In genomic region chr11:65530157-65530496, GRCh38 we compare ENCODE assay signal across 10 cellular contexts. TPM values are rescaled to one million over a fixed set of nuclear protein-coding genes. Genes with fewer than 3 reads are reported as not detected.
DNase-seq lines count a peak whose midpoint lies in the region; ATAC-seq and TF ChIP-seq lines count a peak whose summit lies in the region.
"Had no signal": no experiment of that assay in that cellular context is flagged by ENCODE, and none has a peak within 500 bp of the region (broad histone marks: within the 10 kb centered on the region; RNA-seq: fewer than 3 reads in every experiment).

No MANE protein-coding gene starts in this region.

- H3K4me3 Mint-ChIP-seq in natural killer cell (no peak overlapping the region), type B pancreatic cell (peak overlapping the region; percentile 31)
- H3K4me3 Mint-ChIP-seq in natural killer cell treated with Interleukin-12 subunit alpha and Interleukin-12 subunit beta and Interleukin-15 and Interleukin-18, amount 100 ng/mL, for 72 hours = no peak overlapping the region

- TF ChIP-seq CTCF in natural killer cell (IDR thresholded peaks at IDR 0.05) (no peak), RWPE1 (conservative IDR thresholded peaks at IDR 0.05; ENCODE audit: low read depth) (no peak), type B pancreatic cell (conservative IDR thresholded peaks at IDR 0.05) (peak; percentile 63)

- POLR2A ChIA-PET in RWPE1 (lab: Yijun Ruan, JAX; ENCODE audit: low non-redundant PET) = no interaction called here

- peak overlapping the region in 1 of 2 donors; percentile 29 for H3K27ac Mint-ChIP-seq in natural killer cell
- H3K27ac Mint-ChIP-seq in natural killer cell treated with Interleukin-12 subunit alpha and Interleukin-12 subunit beta and Interleukin-15 and Interleukin-18, amount 100 ng/mL, for 72 hours = no peak overlapping the region
- no peak overlapping the region for H3K27ac Mint-ChIP-seq in type B pancreatic cell

- no peak for TF ChIP-seq POLR2A in erythroblast (IDR thresholded peaks at IDR 0.05; ENCODE audit: low read length)

- H3K27me3 Mint-ChIP-seq in natural killer cell (ENCODE audit: low read depth in 2 of 2) (no peaks in the 10 kb centered on the region), type B pancreatic cell (no peaks in the 10 kb centered on the region)
- no peaks in the 10 kb centered on the region for H3K27me3 Mint-ChIP-seq in natural killer cell treated with Interleukin-12 subunit alpha and Interleukin-12 subunit beta and Interleukin-15 and Interleukin-18, amount 100 ng/mL, for 72 hours

- peaks cover 6 to 11% of the 10 kb centered on the region in 2 donors for H3K4me1 Mint-ChIP-seq in natural killer cell
- H3K4me1 Mint-ChIP-seq in natural killer cell treated with Interleukin-12 subunit alpha and Interleukin-12 subunit beta and Interleukin-15 and Interleukin-18, amount 100 ng/mL, for 72 hours (ENCODE audit: low read depth in 2 of 2) = peaks cover 5 to 18% of the 10 kb centered on the region in 2 donors
- H3K4me1 Mint-ChIP-seq in type B pancreatic cell (ENCODE audit: unreplicated experiment) = peaks cover 7% of the 10 kb centered on the region

- no peaks in the 10 kb centered on the region for H3K36me3 Mint-ChIP-seq in natural killer cell
- H3K36me3 Mint-ChIP-seq in natural killer cell treated with Interleukin-12 subunit alpha and Interleukin-12 subunit beta and Interleukin-15 and Interleukin-18, amount 100 ng/mL, for 72 hours = no peaks in the 10 kb centered on the region
- H3K36me3 Mint-ChIP-seq in type B pancreatic cell = peaks cover 13% of the 10 kb centered on the region

- peak overlapping the region; percentile 23 for H3K27ac ChIP-seq in RWPE1

- intact Hi-C loops in natural killer cell (cut with micrococcal nuclease) = no loop called here

- peak; percentile 31 to 54 (median 45) for ATAC-seq in natural killer cell
- no peak for ATAC-seq in natural killer cell treated with Interleukin-12 subunit alpha and Interleukin-12 subunit beta and Interleukin-15 and Interleukin-18, amount 100 ng/mL, for 72 hours

- CTCF ChIA-PET in RWPE1 (lab: Yijun Ruan, JAX) = interaction anchor here (0.5 to 1.8 kb wide), 2 partner anchors 11 to 521 kb away, joined by 3 to 7 read pairs; no protein-coding TSS in a partner anchor

- no peak for DNase-seq in natural killer cell
- no peak for DNase-seq in natural killer cell treated with Interleukin-12 subunit alpha and Interleukin-12 subunit beta and Interleukin-15 and Interleukin-18, amount 100 ng/mL, for 72 hours (ENCODE audit: low spot score)
- no peak for DNase-seq in RWPE1 (ENCODE audit: low spot score)
- peak; percentile 34 to 45 for DNase-seq in erythroblast (lab: John Stamatoyannopoulos, UW)
- DNase-seq in type B pancreatic cell (ENCODE audit: extremely low spot score, unreplicated experiment) = no peak
- no peak for DNase-seq in GF-D8 (lab: John Stamatoyannopoulos, UW)
- DNase-seq in activated CD4-positive, alpha-beta T cell treated with anti-CD3 and anti-CD28 coated beads, Interleukin-2, amount 50 U/mL, for 4 hours = no peak
- no peak for DNase-seq in NCI-H1694 treated with DMSO at 0.1 percent for 48 hours (lab: John Stamatoyannopoulos, UW)
- DNase-seq: DMS 273 treated with DMSO at 0.1 percent for 48 hours, NCI-H345 had no signal

- H3K9me3 Mint-ChIP-seq in natural killer cell = no peaks in the 10 kb centered on the region
- no peaks in the 10 kb centered on the region for H3K9me3 Mint-ChIP-seq in natural killer cell treated with Interleukin-12 subunit alpha and Interleukin-12 subunit beta and Interleukin-15 and Interleukin-18, amount 100 ng/mL, for 72 hours
- H3K9me3 Mint-ChIP-seq in type B pancreatic cell = no peaks in the 10 kb centered on the region

RNA-seq across cellular contexts. Expression of gene SCYL1, which starts 5.2 kb away (rescaled TPM):
- 10 to 100 TPM; 61.7 to 79.9 (median 71.3) TPM for total RNA-seq in natural killer cell
- total RNA-seq in natural killer cell treated with Interleukin-12 subunit alpha and Interleukin-12 subunit beta and Interleukin-15 and Interleukin-18, amount 100 ng/mL, for 72 hours = 100 to 1,000 TPM in 1 of 2 donors, 10 to 100 TPM in 1; 84.5 to 112 TPM
- 79.4 and 80.4 TPM in 2 replicates for total RNA-seq in type B pancreatic cell (ENCODE audit: low replicate concordance)

RNA-seq across cellular contexts. Expression of gene LTBP3, which starts 28.0 kb away (rescaled TPM):
- total RNA-seq in natural killer cell (100 to 1,000 TPM; 121 to 155 (median 140) TPM), type B pancreatic cell (ENCODE audit: low replicate concordance) (71.8 and 74.1 TPM in 2 replicates)
- 10 to 100 TPM; 42.3 to 60.2 TPM for total RNA-seq in natural killer cell treated with Interleukin-12 subunit alpha and Interleukin-12 subunit beta and Interleukin-15 and Interleukin-18, amount 100 ng/mL, for 72 hours

RNA-seq across cellular contexts. Expression of gene MALAT1, which starts 31.3 kb away (rescaled TPM):
- over 10,000 TPM; 32,911 to 36,726 (median 33,502) TPM for total RNA-seq in natural killer cell
- total RNA-seq in natural killer cell treated with Interleukin-12 subunit alpha and Interleukin-12 subunit beta and Interleukin-15 and Interleukin-18, amount 100 ng/mL, for 72 hours = 1,000 to 10,000 TPM; 6,610 to 7,236 TPM
- 4,133 and 6,276 TPM in 2 replicates for total RNA-seq in type B pancreatic cell (ENCODE audit: low replicate concordance)

RNA-seq across cellular contexts. Expression of gene ZNRD2, which starts 40.1 kb away (rescaled TPM):
- total RNA-seq in natural killer cell = 10 to 100 TPM; 40.9 to 64.1 (median 60.0) TPM
- 10 to 100 TPM; 55.8 to 89.3 TPM for total RNA-seq in natural killer cell treated with Interleukin-12 subunit alpha and Interleukin-12 subunit beta and Interleukin-15 and Interleukin-18, amount 100 ng/mL, for 72 hours
- total RNA-seq in type B pancreatic cell (ENCODE audit: low replicate concordance) = 32.2 and 33.9 TPM in 2 replicates

RNA-seq across cellular contexts. Expression of gene FAM89B, which starts 42.2 kb away (rescaled TPM):
- total RNA-seq in natural killer cell = 10 to 100 TPM; 41.4 to 52.4 (median 44.6) TPM
- 10 to 100 TPM; 38.0 to 71.5 TPM for total RNA-seq in natural killer cell treated with Interleukin-12 subunit alpha and Interleukin-12 subunit beta and Interleukin-15 and Interleukin-18, amount 100 ng/mL, for 72 hours
- total RNA-seq in type B pancreatic cell (ENCODE audit: low replicate concordance) = 55.7 and 56.1 TPM in 2 replicates

Comparison
In these comparisons a context has a peak if more than half of its experiments do, and no peak if none do; other contexts are left out.
1. ATAC-seq: peak in natural killer cell (3 of 3); none in natural killer cell treated with Interleukin-12 subunit alpha and Interleukin-12 subunit beta and Interleukin-15 and Interleukin-18, amount 100 ng/mL, for 72 hours (0 of 2).
2. DNase-seq: peak in erythroblast (2 of 2); none in natural killer cell (single experiment), natural killer cell treated with Interleukin-12 subunit alpha and Interleukin-12 subunit beta and Interleukin-15 and Interleukin-18, amount 100 ng/mL, for 72 hours (single experiment), RWPE1 (single experiment), type B pancreatic cell (single experiment), GF-D8 (single experiment), activated CD4-positive, alpha-beta T cell treated with anti-CD3 and anti-CD28 coated beads, Interleukin-2, amount 50 U/mL, for 4 hours (0 of 2) and NCI-H1694 treated with DMSO at 0.1 percent for 48 hours (single experiment).